8 cellular contexts compared by ENCODE assay signal in the genomic region with DNA sequence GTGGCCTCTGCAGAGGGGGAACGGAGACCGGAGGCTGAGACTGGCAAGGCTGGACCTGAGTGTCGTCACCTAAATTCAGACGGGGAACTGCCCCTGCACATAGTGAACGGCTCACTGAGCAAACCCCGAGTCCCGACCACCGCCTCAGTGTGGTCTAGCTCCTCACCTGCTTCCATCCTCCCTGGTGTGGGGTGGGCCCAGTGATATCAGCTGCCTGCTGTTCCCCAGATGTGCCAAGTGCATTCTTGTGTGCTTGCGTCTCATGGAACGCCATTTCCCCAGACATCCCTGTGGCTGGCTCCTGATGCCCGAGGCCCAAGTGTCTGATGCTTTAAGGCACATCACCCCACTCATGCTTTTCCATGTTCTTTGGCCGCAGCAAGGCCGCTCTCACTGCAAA.
DNase-seq lines count a peak whose midpoint lies in the region; ATAC-seq, FAIRE-seq and TF ChIP-seq lines count a peak whose summit lies in the region.
"Not testable (repeated sequence)": the region's sequence is repeated elsewhere in the genome, so short reads cannot be mapped to it uniquely, and the experiment has no call there.

No MANE protein-coding gene starts in this region.

- 90 to 97% (median 97%) methylated on average over 2 to 6 of the region's 13 CpGs for WGBS in psoas muscle, 3 donors

- H3K36me3 Mint-ChIP-seq in activated CD4-positive, alpha-beta T cell treated with anti-CD3 and anti-CD28 coated beads, Interleukin-2, amount 10 ng/mL, durations not matched to agents 24 days and 14 days (ENCODE audit: low read depth); glutamatergic neuron (ENCODE audit: unreplicated experiment): not testable (repeated sequence)

- intact Hi-C loops in activated CD4-positive, alpha-beta T cell treated with anti-CD3 and anti-CD28 coated beads, Interleukin-2, amount 10 ng/mL, durations not matched to agents 24 days and 14 days (cut with micrococcal nuclease); kidney (cut with DNase I); psoas muscle (cut with DNase I): not testable (repeated sequence)

- H3K9me3 Mint-ChIP-seq in activated CD4-positive, alpha-beta T cell treated with anti-CD3 and anti-CD28 coated beads, Interleukin-2, amount 10 ng/mL, durations not matched to agents 24 days and 14 days; glutamatergic neuron (ENCODE audit: unreplicated experiment): not testable (repeated sequence)

- not testable (repeated sequence) for H3K4me1 ChIP-seq in kidney (ENCODE audit: control insufficient read depth in 1 of 2, insufficient read depth in 1 of 2, low read depth in 1 of 2, low read length in 2 of 2); psoas muscle

- H3K4me3 Mint-ChIP-seq in activated CD4-positive, alpha-beta T cell treated with anti-CD3 and anti-CD28 coated beads, Interleukin-2, amount 10 ng/mL, durations not matched to agents 24 days and 14 days; glutamatergic neuron (ENCODE audit: unreplicated experiment): not testable (repeated sequence)

- not testable (repeated sequence) for H3K27ac ChIP-seq in kidney (ENCODE audit: low read depth in 2 of 2, low read length in 2 of 2); psoas muscle

- not testable (repeated sequence) for TF ChIP-seq CTCF in glutamatergic neuron (IDR thresholded peaks at IDR 0.05; ENCODE audit: partially characterized antibody, unreplicated experiment); kidney (IDR thresholded peaks at IDR 0.05; ENCODE audit: borderline replicate concordance, extremely low read depth, insufficient read depth); psoas muscle (IDR thresholded peaks at IDR 0.05)

- not testable (repeated sequence) for H3K9ac ChIP-seq in kidney (ENCODE audit: low read length in 2 of 2)

- not testable (repeated sequence) for H3K27ac Mint-ChIP-seq in activated CD4-positive, alpha-beta T cell treated with anti-CD3 and anti-CD28 coated beads, Interleukin-2, amount 10 ng/mL, durations not matched to agents 24 days and 14 days; glutamatergic neuron (ENCODE audit: unreplicated experiment)

- H3K27me3 ChIP-seq in psoas muscle (ENCODE audit: insufficient read depth in 3 of 3, low read length in 2 of 3), result not testable (repeated sequence)

- not testable (repeated sequence) for FAIRE-seq in kidney (lab: Jason Lieb, UNC)

- H3K4me3 ChIP-seq in kidney (ENCODE audit: low read length in 2 of 2); psoas muscle: not testable (repeated sequence)

- not testable (repeated sequence) for H3K4me1 Mint-ChIP-seq in activated CD4-positive, alpha-beta T cell treated with anti-CD3 and anti-CD28 coated beads, Interleukin-2, amount 10 ng/mL, durations not matched to agents 24 days and 14 days; glutamatergic neuron (ENCODE audit: low read depth, unreplicated experiment)

- peak; percentile 30 for DNase-seq in activated CD4-positive, alpha-beta T cell treated with anti-CD3 and anti-CD28 coated beads, Interleukin-2, amount 10 ng/mL, durations not matched to agents 24 days and 14 days
- DNase-seq in activated effector memory CD4-positive, alpha-beta T cell treated with anti-CD3 and anti-CD28 coated beads, Interleukin-2, amount 50 U/mL, for 16 hours, result peak; percentile 50
- DNase-seq in glutamatergic neuron, result peak; percentile 7
- peak; percentile 28 for DNase-seq in kidney
- DNase-seq in mesenteric fat pad (ENCODE audit: low spot score), result peak; percentile 67
- DNase-seq in psoas muscle, result peak; percentile 3 to 40
- peak; percentile 1 for DNase-seq in stimulated activated naive CD8-positive, alpha-beta T cell treated with anti-CD3 and anti-CD28 coated beads, Interleukin-15, Interleukin-2, amounts not matched to agents 100 U/mL and 50 U/mL, for 24 hours
- peak; percentile 19 for DNase-seq in ureter (ENCODE audit: low spot score)

- not testable (repeated sequence) for ATAC-seq in psoas muscle; stimulated activated naive CD8-positive, alpha-beta T cell treated with anti-CD3 and anti-CD28 coated beads, Interleukin-15, Interleukin-2, amounts not matched to agents 100 U/mL and 50 U/mL, for 24 hours

- not testable (repeated sequence) for H3K27me3 Mint-ChIP-seq in activated CD4-positive, alpha-beta T cell treated with anti-CD3 and anti-CD28 coated beads, Interleukin-2, amount 10 ng/mL, durations not matched to agents 24 days and 14 days; glutamatergic neuron (ENCODE audit: unreplicated experiment)

- H3K9me3 ChIP-seq in kidney (ENCODE audit: control insufficient read depth in 1 of 2, low read length in 2 of 2); psoas muscle: not testable (repeated sequence)

- not testable (repeated sequence) for H3K36me3 ChIP-seq in kidney (ENCODE audit: control insufficient read depth in 1 of 2, insufficient read depth in 2 of 2, low read length in 2 of 2); psoas muscle (ENCODE audit: insufficient read depth in 1 of 2, low read depth in 1 of 2)

Comparison
In these comparisons a context has a peak if more than half of its experiments do, and no peak if none do; other contexts are left out.
1. DNase-seq: peak in every context shown above with its lines; median percentile 67 in mesenteric fat pad; 50 in activated effector memory CD4-positive, alpha-beta T cell treated with anti-CD3 and anti-CD28 coated beads, Interleukin-2, amount 50 U/mL, for 16 hours; 30 in activated CD4-positive, alpha-beta T cell treated with anti-CD3 and anti-CD28 coated beads, Interleukin-2, amount 10 ng/mL, durations not matched to agents 24 days and 14 days; 28 in kidney; 22 in psoas muscle; 19 in ureter; 7 in glutamatergic neuron; 1 in stimulated activated naive CD8-positive, alpha-beta T cell treated with anti-CD3 and anti-CD28 coated beads, Interleukin-15, Interleukin-2, amounts not matched to agents 100 U/mL and 50 U/mL, for 24 hours.